ENCODE assay signal across 1 cellular context in genomic region chr19:875265-875879, GRCh38.
A peak's percentile ranks its signal among the peaks of the same experiment; 100 is the strongest.
TF ChIP-seq lines count a peak whose summit lies in the region.

No MANE protein-coding gene starts in this region.

TF ChIP-seq in HEK293, 187 proteins besides CTCF, POLR2A, EP300 and RAD21 (continued from another document):
- TF ChIP-seq ZBTB26 (tag by site-specific recombination; optimal IDR thresholded peaks at IDR 0.05) = no peak
- TF ChIP-seq ZIC2 (tag by site-specific recombination; IDR thresholded peaks at IDR 0.05) = 0 out of 2 replicates have a peak, but pooled peaks have one; percentile 8
- TF ChIP-seq ZNF280D (tag by site-specific recombination; IDR thresholded peaks at IDR 0.05) = no peak
- no peak for TF ChIP-seq ZNF548 (tag by site-specific recombination; IDR thresholded peaks at IDR 0.05)
- TF ChIP-seq ZNF610 (tag by site-specific recombination; IDR thresholded peaks at IDR 0.05; ENCODE audit: borderline replicate concordance) = no peak
- TF ChIP-seq GLI2 (tag by site-specific recombination; IDR thresholded peaks at IDR 0.05; ENCODE audit: borderline replicate concordance, low read depth) = no peak
- no peak for TF ChIP-seq KLF8 (tag by site-specific recombination; IDR thresholded peaks at IDR 0.05)
- no peak for TF ChIP-seq ZNF350 (tag by site-specific recombination; IDR thresholded peaks at IDR 0.05)
- no peak for TF ChIP-seq PRDM10 (tag by site-specific recombination; IDR thresholded peaks at IDR 0.05)
- peak; percentile 28; the same call in 1 of the 2 replicates for TF ChIP-seq GLIS1 (tag by site-specific recombination; IDR thresholded peaks at IDR 0.05)
- no peak for TF ChIP-seq ZNF704 (tag by site-specific recombination; IDR thresholded peaks at IDR 0.05)
- TF ChIP-seq KLF16 (tag by site-specific recombination; IDR thresholded peaks at IDR 0.05) = no peak
